ENCODE assay signal across 18 cellular contexts in genomic region chr10:90112681-90113080, GRCh38.
"Had no signal": no experiment of that assay in that cellular context is flagged by ENCODE, and none has a peak within 500 bp of the region (broad histone marks: within the 10 kb centered on the region; RNA-seq: fewer than 3 reads in every experiment).

No MANE protein-coding gene starts in this region.

- H3K4me3 ChIP-seq: heart right ventricle, sigmoid colon, thyroid gland had no signal

- H3K4me1 ChIP-seq: heart right ventricle, parathyroid adenoma, sigmoid colon, thyroid gland had no signal

- H3K9me3 ChIP-seq: sigmoid colon, thyroid gland had no signal

- DNase-seq: activated CD4-positive, alpha-beta memory T cell treated with anti-CD3 and anti-CD28 coated beads for 36 hours; activated CD4-positive, alpha-beta T cell treated with anti-CD3 and anti-CD28 coated beads for 36 hours; activated gamma-delta T cell treated with Interleukin-2 at 50 U/mL for 16 hours; activated T-cell treated with anti-CD3 and anti-CD28 coated beads for 4 hours; amygdala; endodermal cell; heart right ventricle; mesendoderm; naive thymus-derived CD4-positive, alpha-beta T cell; sigmoid colon; stimulated activated CD8-positive, alpha-beta memory T cell treated with anti-CD3 and anti-CD28 coated beads, Interleukin-4, amount 100 ng/mL, for 48 hours; stimulated activated naive CD4-positive, alpha-beta T cell; thyroid gland had no signal

- H3K4me1 Mint-ChIP-seq: activated CD4-positive, alpha-beta T cell treated with anti-CD3 and anti-CD28 coated beads for 36 hours; endodermal cell; naive thymus-derived CD4-positive, alpha-beta T cell; WTC11 had no signal

- H3K36me3 ChIP-seq: heart right ventricle, sigmoid colon, thyroid gland had no signal

- H3K27ac ChIP-seq: epithelial cell of prostate, heart right ventricle, parathyroid adenoma, sigmoid colon, thyroid gland had no signal

- H3K27me3 ChIP-seq: heart right ventricle, sigmoid colon, thyroid gland had no signal

- H3K79me2 ChIP-seq: parathyroid adenoma had no signal

- ATAC-seq: activated CD4-positive, alpha-beta T cell treated with anti-CD3 and anti-CD28 coated beads for 36 hours; activated naive CD4-positive, alpha-beta T cell treated with anti-CD3 and anti-CD28 coated beads, Interleukin-2, amount 50 U/mL, for 72 hours; heart right ventricle; naive thymus-derived CD4-positive, alpha-beta T cell; WTC11 had no signal

- H3K27me3 Mint-ChIP-seq: activated CD4-positive, alpha-beta memory T cell treated with anti-CD3 and anti-CD28 coated beads for 36 hours; naive thymus-derived CD4-positive, alpha-beta T cell had no signal

- H3K9me3 Mint-ChIP-seq: activated CD4-positive, alpha-beta memory T cell treated with anti-CD3 and anti-CD28 coated beads for 36 hours had no signal

- H3K36me3 Mint-ChIP-seq: activated CD4-positive, alpha-beta memory T cell treated with anti-CD3 and anti-CD28 coated beads for 36 hours; activated naive CD4-positive, alpha-beta T cell treated with anti-CD3 and anti-CD28 coated beads, Interleukin-2, amount 50 U/mL, for 72 hours; naive thymus-derived CD4-positive, alpha-beta T cell had no signal

- H3K4me3 Mint-ChIP-seq: activated CD4-positive, alpha-beta memory T cell treated with anti-CD3 and anti-CD28 coated beads for 36 hours; activated CD4-positive, alpha-beta T cell treated with anti-CD3 and anti-CD28 coated beads for 36 hours; activated T-helper 1 cell treated with anti-CD3 and anti-CD28 coated beads, Interleukin-12 subunit alpha, Interleukin-12 subunit beta, Interleukin-2, Interleukin-4 antibody, amounts not matched to agents 30 ng/mL and 10 ng/mL and 1 ng/mL, durations not matched to agents 14 hours and 24 hours and 36 hours; endodermal cell; naive thymus-derived CD4-positive, alpha-beta T cell; WTC11 had no signal

- H3K27ac Mint-ChIP-seq: activated CD4-positive, alpha-beta memory T cell treated with anti-CD3 and anti-CD28 coated beads for 36 hours; activated CD4-positive, alpha-beta T cell treated with anti-CD3 and anti-CD28 coated beads for 36 hours; activated naive CD4-positive, alpha-beta T cell treated with anti-CD3 and anti-CD28 coated beads, Interleukin-2, amount 50 U/mL, for 72 hours; activated T-helper 1 cell treated with anti-CD3 and anti-CD28 coated beads, Interleukin-12 subunit alpha, Interleukin-12 subunit beta, Interleukin-2, Interleukin-4 antibody, amounts not matched to agents 30 ng/mL and 10 ng/mL and 1 ng/mL, durations not matched to agents 14 hours and 24 hours and 36 hours; endodermal cell; naive thymus-derived CD4-positive, alpha-beta T cell; WTC11 had no signal

- H2AFZ ChIP-seq: parathyroid adenoma had no signal

- H3K9ac ChIP-seq: parathyroid adenoma had no signal
